ENCODE assay signal across 15 cellular contexts in the genomic region with DNA sequence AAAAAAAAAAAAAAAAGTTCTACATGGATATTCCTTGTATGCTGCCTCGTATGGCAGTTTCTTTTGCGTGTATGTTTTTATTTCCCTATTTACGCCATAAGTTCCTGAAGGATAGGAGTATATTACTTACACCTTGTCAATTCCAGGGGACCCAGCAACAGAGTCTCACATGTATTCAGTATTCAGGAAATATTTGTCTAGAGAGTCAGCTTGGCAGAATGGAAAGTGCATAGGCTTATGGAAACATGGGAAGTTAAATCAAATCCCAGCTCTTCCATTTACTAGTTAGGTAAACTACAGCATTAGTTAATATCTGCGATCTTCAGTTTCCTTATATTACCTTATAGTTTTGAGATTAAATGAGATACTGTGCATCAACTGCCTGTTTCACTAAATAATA. TPM values are rescaled to one million over a fixed set of nuclear protein-coding genes. Genes with fewer than 3 reads are reported as not detected.
"Had no signal": no experiment of that assay in that cellular context is flagged by ENCODE, and none has a peak within 500 bp of the region (broad histone marks: within the 10 kb centered on the region; RNA-seq: fewer than 3 reads in every experiment).

No MANE protein-coding gene starts in this region.

- DNase-seq: activated CD8-positive, alpha-beta memory T cell treated with anti-CD3 and anti-CD28 coated beads, Interleukin-2, amount 50 U/mL, for 48 hours; occipital lobe; psoas muscle; right lobe of liver had no signal

- H3K27me3 Mint-ChIP-seq: dendritic cell treated with granulocyte-macrophage colony-stimulating factor and Interleukin-4, amounts not matched to agents 40 ng/mL and 50 ng/mL, for 4 days; memory B cell had no signal

- H3K36me3 ChIP-seq: adrenal gland, right lobe of liver, transverse colon, WERI-Rb-1 had no signal

- H3K27ac ChIP-seq: psoas muscle, right lobe of liver, transverse colon, WERI-Rb-1 had no signal

- H3K4me1 Mint-ChIP-seq: endodermal cell had no signal

- H3K27ac Mint-ChIP-seq: activated CD8-positive, alpha-beta T cell treated with anti-CD3 and anti-CD28 coated beads, Interleukin-2, amount 10 ng/mL, durations not matched to agents 7 days and 5 days; activated naive CD4-positive, alpha-beta T cell treated with anti-CD3 and anti-CD28 coated beads for 36 hours; dendritic cell treated with granulocyte-macrophage colony-stimulating factor and Interleukin-4, amounts not matched to agents 40 ng/mL and 50 ng/mL, for 4 days; endodermal cell; memory B cell had no signal

- H3K27me3 ChIP-seq: adrenal gland, right lobe of liver, transverse colon had no signal

- H3K4me3 ChIP-seq: adrenal gland, psoas muscle, right lobe of liver, transverse colon had no signal

- H3K4me3 Mint-ChIP-seq: activated CD8-positive, alpha-beta T cell treated with anti-CD3 and anti-CD28 coated beads, Interleukin-2, amount 10 ng/mL, durations not matched to agents 7 days and 5 days; activated naive CD4-positive, alpha-beta T cell treated with anti-CD3 and anti-CD28 coated beads for 36 hours; dendritic cell treated with granulocyte-macrophage colony-stimulating factor and Interleukin-4, amounts not matched to agents 40 ng/mL and 50 ng/mL, for 4 days; endodermal cell; memory B cell; nephron had no signal

- H3K4me1 ChIP-seq: psoas muscle, right lobe of liver had no signal

- H3K9me3 ChIP-seq: adrenal gland, psoas muscle, right lobe of liver, transverse colon had no signal

- H3K9me3 Mint-ChIP-seq: activated naive CD4-positive, alpha-beta T cell treated with anti-CD3 and anti-CD28 coated beads for 36 hours; dendritic cell treated with granulocyte-macrophage colony-stimulating factor and Interleukin-4, amounts not matched to agents 40 ng/mL and 50 ng/mL, for 4 days; memory B cell; nephron had no signal

- H3K36me3 Mint-ChIP-seq: brain, memory B cell had no signal

RNA-seq across cellular contexts. Expression of a gene that starts 51.1 kb away (rescaled TPM):
- total RNA-seq: activated CD8-positive, alpha-beta T cell treated with anti-CD3 and anti-CD28 coated beads, Interleukin-2, amount 10 ng/mL, durations not matched to agents 7 days and 5 days; activated naive CD4-positive, alpha-beta T cell treated with anti-CD3 and anti-CD28 coated beads for 36 hours; endodermal cell; esophagus mucosa; psoas muscle; transverse colon had no signal
- polyA plus RNA-seq: adrenal gland had no signal
